9 cellular contexts compared by ENCODE assay signal in genomic region chr9:130936285-130937117, GRCh38. TPM values are rescaled to one million over a fixed set of nuclear protein-coding genes. Genes with fewer than 3 reads are reported as not detected.
DNase-seq lines count a peak whose midpoint lies in the region; ATAC-seq and TF ChIP-seq lines count a peak whose summit lies in the region.
"Had no signal": no experiment of that assay in that cellular context is flagged by ENCODE, and none has a peak within 500 bp of the region (broad histone marks: within the 10 kb centered on the region; RNA-seq: fewer than 3 reads in every experiment).

No MANE protein-coding gene starts in this region.

- H3K27ac Mint-ChIP-seq in T-helper 2 cell treated with Interferon-gamma antibody and Interleukin-4, amounts not matched to agents 5 μg/mL and 100 μg/mL, for 36 hours = no peak overlapping the region

- intact Hi-C loops in testis (cut with DNase I; ENCODE audit: low total_unique reads) = loop anchor here (10.0 kb wide), 1 partner anchor 72 kb away; no protein-coding TSS in a partner anchor

- H3K27ac ChIP-seq in RWPE2 (ENCODE audit: poor library complexity, severe bottlenecking) = peak overlapping the region; percentile 68
- peak overlapping the region; percentile 39 to 80 for H3K27ac ChIP-seq in testis
- H3K27ac ChIP-seq in right atrium auricular region = no peak overlapping the region

- H3K27me3 Mint-ChIP-seq in T-helper 2 cell treated with Interferon-gamma antibody and Interleukin-4, amounts not matched to agents 5 μg/mL and 100 μg/mL, for 36 hours (ENCODE audit: low read depth) = peaks cover 59% of the 10 kb centered on the region

- TF ChIP-seq CTCF in RWPE2 (IDR thresholded peaks at IDR 0.05; ENCODE audit: poor library complexity, severe bottlenecking) = no peak
- TF ChIP-seq CTCF in fibroblast of villous mesenchyme (IDR thresholded peaks at IDR 0.05; ENCODE audit: insufficient read depth, low read depth, low read length) = no peak
- TF ChIP-seq CTCF in testis (IDR thresholded peaks at IDR 0.05) = no peak
- TF ChIP-seq CTCF in right atrium auricular region (IDR thresholded peaks at IDR 0.05) = no peak

- no peaks in the 10 kb centered on the region for H3K36me3 Mint-ChIP-seq in T-helper 2 cell treated with Interferon-gamma antibody and Interleukin-4, amounts not matched to agents 5 μg/mL and 100 μg/mL, for 36 hours (ENCODE audit: low read depth)

- H3K27me3 ChIP-seq in RWPE2 (ENCODE audit: insufficient read depth, poor library complexity, severe bottlenecking) (no peaks in the 10 kb centered on the region), testis (no peaks in the 10 kb centered on the region), right atrium auricular region (peaks cover 8 to 35% of the 10 kb centered on the region in 2 donors)

- H3K4me1 ChIP-seq in RWPE2 (ENCODE audit: insufficient read depth, poor library complexity, severe bottlenecking) (peaks cover 31% of the 10 kb centered on the region), testis (peaks cover 55% of the 10 kb centered on the region), right atrium auricular region (peaks cover 0 to 68% of the 10 kb centered on the region in 2 donors)

- no peak for DNase-seq in T-helper 2 cell treated with Interferon-gamma antibody and Interleukin-4, amounts not matched to agents 5 μg/mL and 100 μg/mL, for 36 hours (ENCODE audit: low spot score)
- no peak for DNase-seq in T-helper 2 cell
- no peak for DNase-seq in RWPE2 (ENCODE audit: low spot score)
- peak; percentile 70 for DNase-seq in fibroblast of villous mesenchyme (ENCODE audit: low read depth)
- peak; percentile 93 for DNase-seq in testis
- DNase-seq in amniotic stem cell (lab: John Stamatoyannopoulos, UW) = no peak
- no peak for DNase-seq in RKO (ENCODE audit: low spot score)
- DNase-seq in right atrium auricular region (ENCODE audit: low spot score) = no peak
- DNase-seq: activated CD4-positive, alpha-beta T cell treated with anti-CD3 and anti-CD28 coated beads for 1 hour had no signal

- H3K36me3 ChIP-seq in RWPE2 (ENCODE audit: low read depth) = no peaks in the 10 kb centered on the region
- H3K36me3 ChIP-seq in testis (ENCODE audit: low read depth, missing control alignments) = no peaks in the 10 kb centered on the region
- no peaks in the 10 kb centered on the region for H3K36me3 ChIP-seq in right atrium auricular region

- no peaks in the 10 kb centered on the region for H3K9me3 Mint-ChIP-seq in T-helper 2 cell treated with Interferon-gamma antibody and Interleukin-4, amounts not matched to agents 5 μg/mL and 100 μg/mL, for 36 hours

- peak overlapping the region; percentile 5 for H3K4me3 Mint-ChIP-seq in T-helper 2 cell treated with Interferon-gamma antibody and Interleukin-4, amounts not matched to agents 5 μg/mL and 100 μg/mL, for 36 hours

- 32 to 33% methylated on average over 7 to 12 of the region's 12 CpGs for WGBS in testis, 2 donors

- peak; percentile 48 for ATAC-seq in RWPE2 (ENCODE audit: low read depth)

- H3K9me3 ChIP-seq in RWPE2 (ENCODE audit: severe bottlenecking) (no peaks in the 10 kb centered on the region), testis (no peaks in the 10 kb centered on the region), right atrium auricular region (no peaks in the 10 kb centered on the region)

- H3K4me3 ChIP-seq in RWPE2 (ENCODE audit: severe bottlenecking) (no peak overlapping the region), fibroblast of villous mesenchyme (ENCODE audit: low read depth, low read length) (no peak overlapping the region), testis (no peak overlapping the region), right atrium auricular region (no peak overlapping the region)

- peaks cover 5% of the 10 kb centered on the region for H3K4me1 Mint-ChIP-seq in T-helper 2 cell treated with Interferon-gamma antibody and Interleukin-4, amounts not matched to agents 5 μg/mL and 100 μg/mL, for 36 hours (ENCODE audit: low read depth)

- no peak for TF ChIP-seq POLR2A in testis (IDR thresholded peaks at IDR 0.05)

RNA-seq across cellular contexts. Expression of gene FIBCD1, which starts 2.5 kb away (rescaled TPM):
- total RNA-seq in fibroblast of villous mesenchyme (4.3 and 19.3 TPM in 2 replicates), testis (10 to 100 TPM; 29.1 to 33.5 TPM), right atrium auricular region (1 to 10 TPM in 1 of 2 donors, under 1 TPM in 1; 0.20 to 4.6 TPM)
- polyA plus RNA-seq in testis (ENCODE audit: insufficient read depth, low read depth, low replicate concordance) = 20.8 TPM

RNA-seq across cellular contexts. Expression of gene QRFP, which starts 39.9 kb away (rescaled TPM):
- not detected in 2 replicates for total RNA-seq in fibroblast of villous mesenchyme
- total RNA-seq in testis = under 1 TPM in 1 of 2 donors, not detected in 1; 0.24 TPM
- polyA plus RNA-seq in testis (ENCODE audit: insufficient read depth, low read depth, low replicate concordance) = not detected
- total RNA-seq in right atrium auricular region = not detected

Comparison
In these comparisons a context has a peak if more than half of its experiments do, and no peak if none do; other contexts are left out.
1. DNase-seq: peak in fibroblast of villous mesenchyme (single experiment) and testis (single experiment); none in T-helper 2 cell treated with Interferon-gamma antibody and Interleukin-4, amounts not matched to agents 5 μg/mL and 100 μg/mL, for 36 hours (single experiment), T-helper 2 cell (0 of 5), RWPE2 (single experiment), amniotic stem cell (single experiment), RKO (single experiment) and right atrium auricular region (single experiment).
2. H3K27ac ChIP-seq: peak in RWPE2 (single experiment) and testis (2 of 2); none in right atrium auricular region (0 of 2).